In genomic region chr21:43853851-43854772, GRCh38 we compare ENCODE assay signal across 17 cellular contexts. TPM values are rescaled to one million over a fixed set of nuclear protein-coding genes. Genes with fewer than 3 reads are reported as not detected.
DNase-seq lines count a peak whose midpoint lies in the region; ATAC-seq and TF ChIP-seq lines count a peak whose summit lies in the region.
"Had no signal": no experiment of that assay in that cellular context is flagged by ENCODE, and none has a peak within 500 bp of the region (broad histone marks: within the 10 kb centered on the region; RNA-seq: fewer than 3 reads in every experiment).

No MANE protein-coding gene starts in this region.

- peaks cover 27 to 33% of the 10 kb centered on the region in 2 donors for H3K4me1 Mint-ChIP-seq in natural killer cell treated with Interleukin-12 subunit alpha and Interleukin-12 subunit beta and Interleukin-15 and Interleukin-18, amount 100 ng/mL, for 72 hours (ENCODE audit: low read depth in 2 of 2)
- peaks cover 0 to 7% of the 10 kb centered on the region in 2 donors for H3K4me1 Mint-ChIP-seq in natural killer cell
- peaks cover 29% of the 10 kb centered on the region for H3K4me1 Mint-ChIP-seq in activated naive CD8-positive, alpha-beta T cell treated with anti-CD3 and anti-CD28 coated beads, Interleukin-2, amount 10 ng/mL, durations not matched to agents 7 days and 5 days
- H3K4me1 Mint-ChIP-seq in stimulated activated naive B cell treated with anti-CD40 and anti-IgM and Interleukin-4, amounts not matched to agents 10 μg/mL and 1 μg/mL and 100 μg/mL, for 72 hours, result peaks cover 18 to 27% of the 10 kb centered on the region in 2 donors

- peak; percentile 58 for DNase-seq in natural killer cell treated with Interleukin-12 subunit alpha and Interleukin-12 subunit beta and Interleukin-15 and Interleukin-18, amount 100 ng/mL, for 72 hours (ENCODE audit: low spot score)
- DNase-seq in natural killer cell, result no peak
- no peak for DNase-seq in activated naive CD8-positive, alpha-beta T cell treated with anti-CD3 and anti-CD28 coated beads, Interleukin-2, amount 10 ng/mL, durations not matched to agents 7 days and 5 days
- DNase-seq in stimulated activated naive B cell treated with anti-CD40 and anti-IgM and Interleukin-4, amounts not matched to agents 10 μg/mL and 1 μg/mL and 100 μg/mL, for 72 hours, result no peak
- DNase-seq in lower leg skin (ENCODE audit: low spot score in 2 of 2), result no peak
- no peak for DNase-seq in NAMALWA (ENCODE audit: low spot score)
- DNase-seq: amygdala, cerebellar nuclear complex, endodermal cell, GDM1, HFFc6, midbrain had no signal

- H3K36me3 Mint-ChIP-seq in natural killer cell treated with Interleukin-12 subunit alpha and Interleukin-12 subunit beta and Interleukin-15 and Interleukin-18, amount 100 ng/mL, for 72 hours, result peaks cover 7% of the 10 kb centered on the region
- H3K36me3 Mint-ChIP-seq in natural killer cell, result no peaks in the 10 kb centered on the region
- peaks cover 3% of the 10 kb centered on the region for H3K36me3 Mint-ChIP-seq in activated naive CD8-positive, alpha-beta T cell treated with anti-CD3 and anti-CD28 coated beads, Interleukin-2, amount 10 ng/mL, durations not matched to agents 7 days and 5 days
- H3K36me3 Mint-ChIP-seq in stimulated activated naive B cell treated with anti-CD40 and anti-IgM and Interleukin-4, amounts not matched to agents 10 μg/mL and 1 μg/mL and 100 μg/mL, for 72 hours, result peaks cover 4 to 14% of the 10 kb centered on the region in 2 donors
- H3K36me3 Mint-ChIP-seq: T-cell, WTC11 had no signal

- no peak overlapping the region for H3K4me3 ChIP-seq in lower leg skin (ENCODE audit: low read depth, poor library complexity, severe bottlenecking)
- H3K4me3 ChIP-seq: right lobe of liver had no signal

- no peak for ATAC-seq in natural killer cell treated with Interleukin-12 subunit alpha and Interleukin-12 subunit beta and Interleukin-15 and Interleukin-18, amount 100 ng/mL, for 72 hours
- ATAC-seq in natural killer cell (no peak), HG03196 (IDR thresholded peaks at IDR 0.05; ENCODE audit: unreplicated experiment) (peak; percentile 16), GM21390 (IDR thresholded peaks at IDR 0.05; ENCODE audit: unreplicated experiment) (no peak)
- ATAC-seq in activated naive CD8-positive, alpha-beta T cell treated with anti-CD3 and anti-CD28 coated beads, Interleukin-2, amount 10 ng/mL, durations not matched to agents 7 days and 5 days (ENCODE audit: low read depth), result no peak
- ATAC-seq in stimulated activated naive B cell treated with anti-CD40 and anti-IgM and Interleukin-4, amounts not matched to agents 10 μg/mL and 1 μg/mL and 100 μg/mL, for 72 hours (replicated peaks), result peak in 1 of 2 donors; percentile 4
- ATAC-seq: WTC11 had no signal

- peaks cover 4% of the 10 kb centered on the region for H3K9me3 Mint-ChIP-seq in natural killer cell treated with Interleukin-12 subunit alpha and Interleukin-12 subunit beta and Interleukin-15 and Interleukin-18, amount 100 ng/mL, for 72 hours
- no peaks in the 10 kb centered on the region for H3K9me3 Mint-ChIP-seq in natural killer cell
- peaks cover 13% of the 10 kb centered on the region for H3K9me3 Mint-ChIP-seq in activated naive CD8-positive, alpha-beta T cell treated with anti-CD3 and anti-CD28 coated beads, Interleukin-2, amount 10 ng/mL, durations not matched to agents 7 days and 5 days
- peaks cover 9 to 13% of the 10 kb centered on the region in 2 donors for H3K9me3 Mint-ChIP-seq in stimulated activated naive B cell treated with anti-CD40 and anti-IgM and Interleukin-4, amounts not matched to agents 10 μg/mL and 1 μg/mL and 100 μg/mL, for 72 hours
- H3K9me3 Mint-ChIP-seq: HFFc6, T-cell, WTC11 had no signal

- H3K27ac Mint-ChIP-seq in natural killer cell treated with Interleukin-12 subunit alpha and Interleukin-12 subunit beta and Interleukin-15 and Interleukin-18, amount 100 ng/mL, for 72 hours, result peak overlapping the region; percentile 64 to 88
- H3K27ac Mint-ChIP-seq in natural killer cell, result no peak overlapping the region
- H3K27ac Mint-ChIP-seq in activated naive CD8-positive, alpha-beta T cell treated with anti-CD3 and anti-CD28 coated beads, Interleukin-2, amount 10 ng/mL, durations not matched to agents 7 days and 5 days, result peak overlapping the region; percentile 98
- H3K27ac Mint-ChIP-seq in stimulated activated naive B cell treated with anti-CD40 and anti-IgM and Interleukin-4, amounts not matched to agents 10 μg/mL and 1 μg/mL and 100 μg/mL, for 72 hours, result peak overlapping the region; percentile 98
- H3K27ac Mint-ChIP-seq: endodermal cell, HFFc6, T-cell had no signal

- intact Hi-C loops in natural killer cell (cut with micrococcal nuclease) (no loop called here), lower leg skin (cut with DNase I; ENCODE audit: low total_unique reads) (no loop called here)

- H3K4me3 Mint-ChIP-seq in natural killer cell treated with Interleukin-12 subunit alpha and Interleukin-12 subunit beta and Interleukin-15 and Interleukin-18, amount 100 ng/mL, for 72 hours, result peak overlapping the region; percentile 74
- no peak overlapping the region for H3K4me3 Mint-ChIP-seq in natural killer cell
- H3K4me3 Mint-ChIP-seq in activated naive CD8-positive, alpha-beta T cell treated with anti-CD3 and anti-CD28 coated beads, Interleukin-2, amount 10 ng/mL, durations not matched to agents 7 days and 5 days, result peak overlapping the region; percentile 82
- H3K4me3 Mint-ChIP-seq in stimulated activated naive B cell treated with anti-CD40 and anti-IgM and Interleukin-4, amounts not matched to agents 10 μg/mL and 1 μg/mL and 100 μg/mL, for 72 hours, result peak overlapping the region in 1 of 2 donors; percentile 75
- H3K4me3 Mint-ChIP-seq: endodermal cell, HFFc6, T-cell, WTC11 had no signal

- 85 to 86% methylated on average over 34 of the region's 34 CpGs for WGBS in lower leg skin, 2 donors

- POLR2A ChIA-PET in activated naive CD8-positive, alpha-beta T cell treated with anti-CD3 and anti-CD28 coated beads, Interleukin-2, amount 10 ng/mL, durations not matched to agents 7 days and 5 days (lab: Charles Lee), result interaction anchor here (1.2 to 3.7 kb wide), 3 partner anchors 8 to 11 kb away, joined by 3 to 14 read pairs (median 3); partner anchors contain the start of gene AGPAT3

- H3K27me3 Mint-ChIP-seq in natural killer cell treated with Interleukin-12 subunit alpha and Interleukin-12 subunit beta and Interleukin-15 and Interleukin-18, amount 100 ng/mL, for 72 hours, result peaks cover 10 to 12% of the 10 kb centered on the region in 2 donors
- peaks cover 18 to 38% of the 10 kb centered on the region in 2 donors for H3K27me3 Mint-ChIP-seq in natural killer cell (ENCODE audit: low read depth in 2 of 2)
- H3K27me3 Mint-ChIP-seq in activated naive CD8-positive, alpha-beta T cell treated with anti-CD3 and anti-CD28 coated beads, Interleukin-2, amount 10 ng/mL, durations not matched to agents 7 days and 5 days, result peaks cover 2% of the 10 kb centered on the region
- peaks cover 0 to 11% of the 10 kb centered on the region in 2 donors for H3K27me3 Mint-ChIP-seq in stimulated activated naive B cell treated with anti-CD40 and anti-IgM and Interleukin-4, amounts not matched to agents 10 μg/mL and 1 μg/mL and 100 μg/mL, for 72 hours

- no peak for TF ChIP-seq POLR2A in lower leg skin (IDR thresholded peaks at IDR 0.05)

- TF ChIP-seq CTCF in natural killer cell (IDR thresholded peaks at IDR 0.05) (no peak), lower leg skin (IDR thresholded peaks at IDR 0.05) (no peak)

RNA-seq across cellular contexts. Expression of gene AGPAT3, which starts 10.9 kb away (rescaled TPM):
- 100 to 1,000 TPM in 1 of 2 donors, 10 to 100 TPM in 1; 66.8 to 115 TPM for total RNA-seq in natural killer cell treated with Interleukin-12 subunit alpha and Interleukin-12 subunit beta and Interleukin-15 and Interleukin-18, amount 100 ng/mL, for 72 hours
- total RNA-seq in natural killer cell (10 to 100 TPM; 39.5 to 45.7 (median 42.3) TPM), lower leg skin (10 to 100 TPM; 32.1 to 58.8 (median 48.7) TPM)
- 10 to 100 TPM; 75.4 to 76.3 TPM for total RNA-seq in activated naive CD8-positive, alpha-beta T cell treated with anti-CD3 and anti-CD28 coated beads, Interleukin-2, amount 10 ng/mL, durations not matched to agents 7 days and 5 days

Comparison
In these comparisons a context has a peak if more than half of its experiments do, and no peak if none do; other contexts are left out.
1. H3K27ac Mint-ChIP-seq: peak in natural killer cell treated with Interleukin-12 subunit alpha and Interleukin-12 subunit beta and Interleukin-15 and Interleukin-18, amount 100 ng/mL, for 72 hours (2 of 2), activated naive CD8-positive, alpha-beta T cell treated with anti-CD3 and anti-CD28 coated beads, Interleukin-2, amount 10 ng/mL, durations not matched to agents 7 days and 5 days (single experiment) and stimulated activated naive B cell treated with anti-CD40 and anti-IgM and Interleukin-4, amounts not matched to agents 10 μg/mL and 1 μg/mL and 100 μg/mL, for 72 hours (single experiment); none in natural killer cell (0 of 2).